In genomic region chr17:69609495-69610315, GRCh38 we compare ENCODE assay signal across 8 cellular contexts.
A peak's percentile ranks its signal among the peaks of the same experiment; 100 is the strongest.
DNase-seq lines count a peak whose midpoint lies in the region; ATAC-seq lines count a peak whose summit lies in the region.

No MANE protein-coding gene starts in this region.

- no peak for ATAC-seq in GM19467 (IDR thresholded peaks at IDR 0.05; ENCODE audit: unreplicated experiment)

- H3K36me3 Mint-ChIP-seq in activated naive CD4-positive, alpha-beta T cell treated with anti-CD3 and anti-CD28 coated beads for 36 hours (ENCODE audit: low read depth): no peaks in the 10 kb centered on the region

- no peak overlapping the region for H3K27ac Mint-ChIP-seq in activated naive CD4-positive, alpha-beta T cell treated with anti-CD3 and anti-CD28 coated beads for 36 hours

- H3K9me3 Mint-ChIP-seq in activated naive CD4-positive, alpha-beta T cell treated with anti-CD3 and anti-CD28 coated beads for 36 hours: no peaks in the 10 kb centered on the region

- no peak overlapping the region for H3K4me3 Mint-ChIP-seq in activated naive CD4-positive, alpha-beta T cell treated with anti-CD3 and anti-CD28 coated beads for 36 hours

- CTCF ChIA-PET in activated naive CD4-positive, alpha-beta T cell treated with anti-CD3 and anti-CD28 coated beads for 36 hours (lab: Charles Lee): interaction anchor here (0.5 to 2.3 kb wide), 9 partner anchors 9 to 1214 kb away, joined by 3 to 9 read pairs (median 4); no protein-coding TSS in a partner anchor

- H3K27me3 Mint-ChIP-seq in activated naive CD4-positive, alpha-beta T cell treated with anti-CD3 and anti-CD28 coated beads for 36 hours (ENCODE audit: low read depth): peaks cover 7% of the 10 kb centered on the region

- DNase-seq in activated naive CD4-positive, alpha-beta T cell treated with anti-CD3 and anti-CD28 coated beads for 36 hours: peak; percentile 20
- DNase-seq in activated naive CD4-positive, alpha-beta T cell (lab: John Stamatoyannopoulos, UW): no peak
- DNase-seq in RKO (ENCODE audit: low spot score): peak; percentile 36
- DNase-seq in germinal center (ENCODE audit: low spot score): peak; percentile 21
- peak; percentile 25 for DNase-seq in stromal cell of bone marrow (ENCODE audit: low read depth)
- no peak for DNase-seq in activated CD4-positive, CD25-positive, alpha-beta regulatory T cell (lab: John Stamatoyannopoulos, UW)
- DNase-seq in NCI-H187 (lab: John Stamatoyannopoulos, UW): no peak

- intact Hi-C loops in activated naive CD4-positive, alpha-beta T cell treated with anti-CD3 and anti-CD28 coated beads for 36 hours (cut with micrococcal nuclease): loop anchor here (5.0 kb wide), 3 partner anchors 82 to 1023 kb away; no protein-coding TSS in a partner anchor

- peaks cover 5% of the 10 kb centered on the region for H3K4me1 Mint-ChIP-seq in activated naive CD4-positive, alpha-beta T cell treated with anti-CD3 and anti-CD28 coated beads for 36 hours (ENCODE audit: low read depth)

Comparison
In these comparisons a context has a peak if more than half of its experiments do, and no peak if none do; other contexts are left out.
1. DNase-seq: peak in activated naive CD4-positive, alpha-beta T cell treated with anti-CD3 and anti-CD28 coated beads for 36 hours (single experiment), RKO (single experiment), germinal center (single experiment) and stromal cell of bone marrow (single experiment); none in activated naive CD4-positive, alpha-beta T cell (0 of 4), activated CD4-positive, CD25-positive, alpha-beta regulatory T cell (0 of 4) and NCI-H187 (0 of 2).